18 cellular contexts compared by ENCODE assay signal in the genomic region with DNA sequence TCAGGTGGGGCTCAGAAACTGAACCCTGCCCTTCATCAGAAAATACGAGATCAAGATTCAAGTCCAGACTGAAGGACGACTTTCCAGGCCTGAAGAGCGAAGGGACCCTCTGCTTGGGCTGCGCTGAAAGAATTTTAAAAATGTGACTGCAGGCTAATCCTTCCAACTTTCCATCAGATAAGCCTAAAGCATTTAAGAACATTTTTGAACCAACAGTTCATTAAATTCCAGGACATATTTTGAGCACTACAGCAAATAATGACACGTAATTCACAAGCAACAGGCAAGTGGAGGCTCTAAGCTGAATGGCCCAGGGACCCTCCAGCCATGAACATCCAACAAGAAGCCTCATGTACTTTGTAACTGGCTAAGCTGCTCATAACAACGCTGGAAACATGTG. TPM values are rescaled to one million over a fixed set of nuclear protein-coding genes. Genes with fewer than 3 reads are reported as not detected.
DNase-seq lines count a peak whose midpoint lies in the region; ATAC-seq and TF ChIP-seq lines count a peak whose summit lies in the region.
"Had no signal": no experiment of that assay in that cellular context is flagged by ENCODE, and none has a peak within 500 bp of the region (broad histone marks: within the 10 kb centered on the region; RNA-seq: fewer than 3 reads in every experiment).

No MANE protein-coding gene starts in this region.

- H3K9me3 ChIP-seq in Caco-2 (no peaks in the 10 kb centered on the region), Panc1 (ENCODE audit: control insufficient read depth, insufficient read depth, low read depth, low read length) (no peaks in the 10 kb centered on the region), lower lobe of right lung (no peaks in the 10 kb centered on the region), HAP-1 (no peaks in the 10 kb centered on the region), GM23248 (ENCODE audit: low read depth) (no peaks in the 10 kb centered on the region)

- no peak overlapping the region for H3K9ac ChIP-seq in GM23248

- no peaks in the 10 kb centered on the region for H3K9me3 Mint-ChIP-seq in Caco-2 (ENCODE audit: unreplicated experiment)

- BruUV-seq in Caco-2 (replicated peaks; lab: Mats Ljungman, UMichigan) (no TSS peak), Panc1 (replicated peaks; lab: Mats Ljungman, UMichigan) (no TSS peak)

- H3K4me3 Mint-ChIP-seq in Caco-2 (ENCODE audit: unreplicated experiment), result peak overlapping the region; percentile 40
- H3K4me3 Mint-ChIP-seq: CD14-positive monocyte had no signal

- POLR2A ChIA-PET in Caco-2 (lab: Charles Lee), result no interaction called here
- POLR2A ChIA-PET in Panc1 (lab: Charles Lee), result interaction anchor here (0.6 kb wide), 1 partner anchor 57 kb away, joined by 3 read pairs; no protein-coding TSS in a partner anchor

- no peak overlapping the region for H3K4me2 ChIP-seq in GM23248 (ENCODE audit: unreplicated experiment)

- no peaks in the 10 kb centered on the region for H3F3A ChIP-seq in GM23248 (ENCODE audit: insufficient read depth)

- H3K27me3 ChIP-seq in Caco-2 (replicated peaks; ENCODE audit: control insufficient read depth, insufficient read depth, low read length) (no peaks in the 10 kb centered on the region), Panc1 (ENCODE audit: control insufficient read depth, insufficient read depth, low read length) (no peaks in the 10 kb centered on the region), lower lobe of right lung (ENCODE audit: low read depth) (no peaks in the 10 kb centered on the region), HAP-1 (ENCODE audit: low read depth) (no peaks in the 10 kb centered on the region), GM23248 (replicated peaks; ENCODE audit: insufficient read depth) (peaks cover 10% of the 10 kb centered on the region)

- H3K36me3 Mint-ChIP-seq in Caco-2 (ENCODE audit: insufficient read depth, unreplicated experiment), result no peaks in the 10 kb centered on the region
- H3K36me3 Mint-ChIP-seq: CD14-positive monocyte had no signal

- H3K79me2 ChIP-seq in GM23248 (ENCODE audit: insufficient read depth), result no peaks in the 10 kb centered on the region

- WGBS in GM23248 (ENCODE audit: low coverage in 1 of 2, low lambda C conversion rate in 2 of 2, missing lambda C conversion rate in 2 of 2), 2 experiments, result 81 to 83% methylated on average over 6 of the region's 6 CpGs

- in situ Hi-C loops in Panc1 (cut with HindIII; ENCODE audit: low pct_unique_long_range_greater_than_20kb, low sequenced_read_pairs) (no loop called here), HAP-1 (cut with MboI; ENCODE audit: low sequenced_read_pairs) (no loop called here), GM23248 (cut with MboI) (no loop called here)

- H4K20me1 ChIP-seq in GM23248 (ENCODE audit: insufficient read depth), result no peaks in the 10 kb centered on the region

- ATAC-seq in Panc1 (no peak), lower lobe of right lung (peak in 1 of 2 donors; percentile 53), Right ventricle myocardium superior (ENCODE audit: poor library complexity) (no peak)
- ATAC-seq: K562 had no signal

- no peaks in the 10 kb centered on the region for H3K27me3 Mint-ChIP-seq in Caco-2 (ENCODE audit: insufficient read depth, unreplicated experiment)

- H3K36me3 ChIP-seq in Caco-2 (ENCODE audit: control insufficient read depth, insufficient read depth, low read length) (no peaks in the 10 kb centered on the region), Panc1 (ENCODE audit: control insufficient read depth, insufficient read depth, low read length) (no peaks in the 10 kb centered on the region), lower lobe of right lung (no peaks in the 10 kb centered on the region), HAP-1 (replicated peaks) (no peaks in the 10 kb centered on the region), GM23248 (ENCODE audit: low read depth) (no peaks in the 10 kb centered on the region)

- intact Hi-C loops in Caco-2 (cut with micrococcal nuclease; ENCODE audit: unreplicated experiment) (no loop called here), Panc1 (cut with micrococcal nuclease; ENCODE audit: unreplicated experiment) (no loop called here), lower lobe of right lung (cut with DNase I) (no loop called here), Right ventricle myocardium superior (cut with DNase I) (no loop called here)

- H2AFZ ChIP-seq in GM23248, result no peak overlapping the region

- CTCF ChIA-PET in Caco-2 (lab: Charles Lee) (no interaction called here), Panc1 (lab: Charles Lee) (no interaction called here)

- peaks cover 10% of the 10 kb centered on the region for H3K4me1 Mint-ChIP-seq in Caco-2 (ENCODE audit: low read depth, unreplicated experiment)
- H3K4me1 Mint-ChIP-seq: CD14-positive monocyte had no signal

- peaks cover 40% of the 10 kb centered on the region for H3K4me1 ChIP-seq in Caco-2
- H3K4me1 ChIP-seq in Panc1 (ENCODE audit: control insufficient read depth, insufficient read depth, low read length), result peaks cover 6% of the 10 kb centered on the region; the same call in 1 of the 2 replicates
- no peaks in the 10 kb centered on the region for H3K4me1 ChIP-seq in lower lobe of right lung
- no peaks in the 10 kb centered on the region for H3K4me1 ChIP-seq in HAP-1
- H3K4me1 ChIP-seq in GM23248 (ENCODE audit: insufficient read depth), result no peaks in the 10 kb centered on the region

- H3K27ac ChIP-seq in Panc1 (ENCODE audit: low read length), result peak overlapping the region; percentile 82; the same call in 1 of the 2 replicates
- H3K27ac ChIP-seq in lower lobe of right lung, result no peak overlapping the region
- no peak overlapping the region for H3K27ac ChIP-seq in GM23248

- peak overlapping the region; percentile 30 for H3K27ac Mint-ChIP-seq in Caco-2 (ENCODE audit: unreplicated experiment)
- H3K27ac Mint-ChIP-seq: CD14-positive monocyte had no signal

- TF ChIP-seq CTCF in Caco-2 (IDR thresholded peaks at IDR 0.05; ENCODE audit: insufficient read depth in 1 of 2, low read depth in 1 of 2, low read length in 1 of 2, severe bottlenecking in 1 of 2, unreplicated experiment in 1 of 2), result no peak
- no peak for TF ChIP-seq CTCF in Panc1 (IDR thresholded peaks at IDR 0.05)
- no peak for TF ChIP-seq CTCF in lower lobe of right lung (IDR thresholded peaks at IDR 0.05)
- no peak for TF ChIP-seq CTCF in retinal pigment epithelial cell (conservative IDR thresholded peaks at IDR 0.05; ENCODE audit: low read depth, low read length)

- DNase-seq in Caco-2 (no peak), Panc1 (ENCODE audit: low read depth, low spot score) (no peak), lower lobe of right lung (peak; percentile 14), retinal pigment epithelial cell (ENCODE audit: low read depth) (peak; percentile 88), Right ventricle myocardium superior (no peak), midbrain (lab: John Stamatoyannopoulos, UW) (no peak), HAP-1 (ENCODE audit: low spot score in 2 of 2) (no peak), GM23248 (no peak)
- DNase-seq: 8988T, DMS79 treated with DMSO at 0.1 percent for 48 hours, GDM1, HCEC 1CT, NCI-H1105, NCI-H2227 treated with DMSO at 0.1 percent for 48 hours, NCI-H510A treated with DMSO at 0.1 percent for 48 hours, RPMI8226 had no signal

- H3K9me2 ChIP-seq in GM23248 (ENCODE audit: insufficient read depth), result no peaks in the 10 kb centered on the region

- H3K4me3 ChIP-seq in Caco-2 (ENCODE audit: low read depth, low read length) (no peak overlapping the region), Panc1 (ENCODE audit: low read depth in 2 of 2, low read length in 2 of 2) (no peak overlapping the region), lower lobe of right lung (no peak overlapping the region), retinal pigment epithelial cell (ENCODE audit: low read length) (no peak overlapping the region), HAP-1 (no peak overlapping the region), GM23248 (no peak overlapping the region)
- H3K4me3 ChIP-seq: K562 had no signal

RNA-seq across cellular contexts. Expression of a gene that starts 28.6 kb away (rescaled TPM):
- total RNA-seq in Caco-2 (2022) (0.12 and 0.25 TPM in 2 replicates), Panc1 (2021; ENCODE audit: unreplicated experiment) (2.5 TPM), lower lobe of right lung (36.3 TPM), Right ventricle myocardium superior (15.6 TPM)
- 4.5 TPM for polyA plus RNA-seq in Panc1 (2012; ENCODE audit: insufficient read length)
- 263 and 291 TPM in 2 replicates for total RNA-seq in GM23248 (2014; rRNA removed; shearing (Covaris generic))
- 222 and 235 TPM in 2 replicates for polyA plus RNA-seq in GM23248 (2016; fragmentation: Nextera tagmentation; extraction: Ambion mirVana)
- polyA plus RNA-seq: CD14-positive monocyte, K562 had no signal

Comparison
In these comparisons a context has a peak if more than half of its experiments do, and no peak if none do; other contexts are left out.
1. DNase-seq: peak in lower lobe of right lung (single experiment) and retinal pigment epithelial cell (single experiment); none in Caco-2 (0 of 2), Panc1 (single experiment), Right ventricle myocardium superior (single experiment), midbrain (single experiment), HAP-1 (0 of 2) and GM23248 (single experiment).